ENCODE assay signal across 8 cellular contexts in genomic region chr15:69451951-69452701, GRCh38. TPM values are rescaled to one million over a fixed set of nuclear protein-coding genes. Genes with fewer than 3 reads are reported as not detected.
DNase-seq lines count a peak whose midpoint lies in the region; ATAC-seq, FAIRE-seq and TF ChIP-seq lines count a peak whose summit lies in the region.

No MANE protein-coding gene starts in this region.

- no peak for DNase-seq in GM18507 (ENCODE audit: extremely low spot score, insufficient read length, low read depth)
- DNase-seq in Peyer's patch = peak in 1 of 3 donors; percentile 36
- no peak for DNase-seq in mammary epithelial cell
- DNase-seq in NOMO-1 treated with dmso at 0.1 percent for 144 hours (lab: John Stamatoyannopoulos, UW; ENCODE audit: unreplicated experiment) = no peak

- intact Hi-C loops in mammary epithelial cell (cut with micrococcal nuclease) = loop anchor here (1.0 kb wide), 1 partner anchor 37 kb away; no protein-coding TSS in a partner anchor

- H3K4me3 ChIP-seq in Peyer's patch = peak overlapping the region; percentile 60 to 98 (median 82)
- peak overlapping the region; percentile 85 to 88 (median 87) for H3K4me3 ChIP-seq in mammary epithelial cell (replicated peaks in 1 of 3; ENCODE audit: insufficient read depth in 1 of 3, low read depth in 2 of 3, low read length in 3 of 3)
- H3K4me3 ChIP-seq in subcutaneous abdominal adipose tissue (ENCODE audit: low read depth in 1 of 5, low read length in 5 of 5) = peak overlapping the region; percentile 83 to 93 (median 88)

- H3K9ac ChIP-seq in mammary epithelial cell (ENCODE audit: insufficient read depth, low read length) (peak overlapping the region; percentile 47), subcutaneous abdominal adipose tissue (ENCODE audit: low read length in 5 of 5) (peak overlapping the region; percentile 50 to 98 (median 92))

- no peaks in the 10 kb centered on the region for H3K9me3 ChIP-seq in Peyer's patch
- no peaks in the 10 kb centered on the region for H3K9me3 ChIP-seq in mammary epithelial cell (replicated peaks; ENCODE audit: insufficient read depth, low read length)
- H3K9me3 ChIP-seq in subcutaneous abdominal adipose tissue (ENCODE audit: control insufficient read depth in 5 of 5, low read length in 5 of 5) = no peaks in the 10 kb centered on the region

- TF ChIP-seq CTCF in Peyer's patch (IDR thresholded peaks at IDR 0.05) (no peak), mammary epithelial cell (conservative IDR thresholded peaks at IDR 0.05 in 1 of 2, IDR thresholded peaks at IDR 0.05 in 1 of 2; ENCODE audit: extremely low read depth in 1 of 2, insufficient read depth in 1 of 2, low read depth in 1 of 2, low read length in 2 of 2) (no peak)

- FAIRE-seq in A204.1 (lab: Jason Lieb, UNC) (peak; percentile 92), GM18507 (lab: Jason Lieb, UNC) (peak; percentile 39)

- no peak for TF ChIP-seq POLR2A in Peyer's patch (IDR thresholded peaks at IDR 0.05)

- peaks cover 22% of the 10 kb centered on the region for H4K20me1 ChIP-seq in mammary epithelial cell (ENCODE audit: insufficient read depth, low read length)

- H3K4me1 ChIP-seq in Peyer's patch = peaks cover 0 to 18% (median 6%) of the 10 kb centered on the region in 4 donors
- H3K4me1 ChIP-seq in mammary epithelial cell (ENCODE audit: insufficient read depth, low read length) = peaks cover 23% of the 10 kb centered on the region
- peaks cover 8 to 37% (median 30%) of the 10 kb centered on the region in 5 donors for H3K4me1 ChIP-seq in subcutaneous abdominal adipose tissue (ENCODE audit: control insufficient read depth in 5 of 5, insufficient read depth in 5 of 5, low read length in 5 of 5)

- H3K36me3 ChIP-seq in Peyer's patch = peaks cover 0 to 24% (median 0%) of the 10 kb centered on the region in 3 donors
- H3K36me3 ChIP-seq in mammary epithelial cell (ENCODE audit: insufficient read depth, low read length) = peaks cover 40% of the 10 kb centered on the region
- peaks cover 7 to 23% (median 19%) of the 10 kb centered on the region in 5 donors for H3K36me3 ChIP-seq in subcutaneous abdominal adipose tissue (ENCODE audit: control insufficient read depth in 5 of 5, insufficient read depth in 5 of 5, low read length in 5 of 5)

- BruUV-seq in mammary epithelial cell (replicated peaks; lab: Mats Ljungman, UMichigan) = TSS peak; percentile 55

- peaks cover 38% of the 10 kb centered on the region for H3K79me2 ChIP-seq in mammary epithelial cell (ENCODE audit: insufficient read depth, low read length)

- 13% methylated on average over 25 of the region's 32 CpGs for WGBS in mammary epithelial cell (ENCODE audit: low coverage, missing lambda C conversion rate)

- ATAC-seq in HG02973 (IDR thresholded peaks at IDR 0.05; ENCODE audit: unreplicated experiment) = peak; percentile 19

- in situ Hi-C loops in mammary epithelial cell (cut with MboI; ENCODE audit: low sequenced_read_pairs in 2 of 2) = no loop called here

- peak overlapping the region; percentile 84 for H2AFZ ChIP-seq in mammary epithelial cell (ENCODE audit: low read depth, low read length)

- dilution Hi-C loops in mammary epithelial cell (cut with HindIII; ENCODE audit: low sequenced_read_pairs) = no loop called here

- CTCF ChIA-PET in mammary epithelial cell (lab: Charles Lee; ENCODE audit: low non-redundant PET) = interaction anchor here (0.7 kb wide), 1 partner anchor 13 kb away, joined by 3 read pairs; no protein-coding TSS in a partner anchor

- H3K27me3 ChIP-seq in Peyer's patch = no peaks in the 10 kb centered on the region
- no peaks in the 10 kb centered on the region for H3K27me3 ChIP-seq in mammary epithelial cell (ENCODE audit: insufficient read depth, low read length)
- no peaks in the 10 kb centered on the region for H3K27me3 ChIP-seq in layer of hippocampus (ENCODE audit: control insufficient read depth, insufficient read depth, low read length)
- no peaks in the 10 kb centered on the region for H3K27me3 ChIP-seq in subcutaneous abdominal adipose tissue (ENCODE audit: control insufficient read depth in 5 of 5, insufficient read depth in 4 of 5, low read length in 5 of 5)

- peak overlapping the region; percentile 88 for H3K4me2 ChIP-seq in mammary epithelial cell (ENCODE audit: insufficient read depth, low read depth, low read length)

- H3K27ac ChIP-seq in Peyer's patch (peak overlapping the region; percentile 84 to 97 (median 92)), mammary epithelial cell (ENCODE audit: insufficient read depth, low read depth, low read length) (peak overlapping the region; percentile 8), layer of hippocampus (ENCODE audit: low read depth, low read length) (peak overlapping the region; percentile 74), subcutaneous abdominal adipose tissue (ENCODE audit: low read depth, low read length) (peak overlapping the region; percentile 94)

RNA-seq across cellular contexts. Expression of gene RPLP1, which starts 0.5 kb away (rescaled TPM):
- total RNA-seq in Peyer's patch = 100 to 1,000 TPM; 245 to 770 (median 386) TPM
- 1,000 to 10,000 TPM in 1 of 2 donors, 100 to 1,000 TPM in 1; 152 to 1,750 TPM for total RNA-seq in mammary epithelial cell
- polyA plus RNA-seq in mammary epithelial cell = 1,472 TPM
- 850 TPM for polyA minus RNA-seq in mammary epithelial cell

RNA-seq across cellular contexts. Expression of gene KIF23, which starts 38.0 kb away (rescaled TPM):
- 10 to 100 TPM in 1 of 4 donors, 1 to 10 TPM in 3; 2.2 to 33.8 (median 6.0) TPM for total RNA-seq in Peyer's patch
- 10 to 100 TPM; 14.7 to 55.8 TPM for total RNA-seq in mammary epithelial cell
- polyA plus RNA-seq in mammary epithelial cell = 33.1 TPM
- 26.7 TPM for polyA minus RNA-seq in mammary epithelial cell

Comparison
In these comparisons a context has a peak if more than half of its experiments do, and no peak if none do; other contexts are left out.
1. H3K27ac ChIP-seq: peak in every context shown above with its lines; median percentile 94 in subcutaneous abdominal adipose tissue; 92 in Peyer's patch; 74 in layer of hippocampus; 8 in mammary epithelial cell.